In the genomic region with DNA sequence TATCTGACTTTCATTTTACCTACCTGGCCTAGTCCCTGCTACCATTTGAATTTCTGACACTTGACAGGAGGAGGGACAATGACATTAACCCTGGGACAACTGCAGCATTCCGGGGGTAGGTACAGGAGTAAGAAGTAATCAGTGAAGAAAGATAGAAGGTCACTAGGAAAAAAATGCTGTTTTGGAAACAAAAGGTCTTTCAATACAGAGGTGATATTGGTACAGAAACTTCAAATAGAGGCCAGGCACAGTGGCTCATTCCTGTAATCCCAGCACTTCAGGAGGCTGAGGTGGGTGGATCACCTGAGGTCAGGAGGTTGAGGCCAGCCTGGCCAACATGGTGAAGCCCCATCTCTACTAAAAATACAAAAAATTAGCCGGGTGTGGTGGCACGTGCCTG, we compare ENCODE assay signal across 16 cellular contexts.
DNase-seq lines count a peak whose midpoint lies in the region; ATAC-seq, FAIRE-seq and TF ChIP-seq lines count a peak whose summit lies in the region.
"Had no signal": no experiment of that assay in that cellular context is flagged by ENCODE, and none has a peak within 500 bp of the region (broad histone marks: within the 10 kb centered on the region; RNA-seq: fewer than 3 reads in every experiment).

No MANE protein-coding gene starts in this region.

- FAIRE-seq in HepG2 (lab: Jason Lieb, UNC), result no peak
- FAIRE-seq: GM19239, K562 had no signal

- H2AFZ ChIP-seq in HepG2 (ENCODE audit: low read length), result no peak overlapping the region
- H2AFZ ChIP-seq in PC-3 (ENCODE audit: low read length), result no peak overlapping the region
- H2AFZ ChIP-seq in smooth muscle cell (ENCODE audit: low read depth), result no peak overlapping the region

- H3K4me3 ChIP-seq in HepG2 (replicated peaks in 1 of 3; ENCODE audit: insufficient read depth in 1 of 3, low read depth in 2 of 3, low read length in 3 of 3), result no peak overlapping the region
- no peak overlapping the region for H3K4me3 ChIP-seq in right lobe of liver
- no peak overlapping the region for H3K4me3 ChIP-seq in PC-3 (ENCODE audit: low read length)
- no peak overlapping the region for H3K4me3 ChIP-seq in smooth muscle cell
- H3K4me3 ChIP-seq in transverse colon, result no peak overlapping the region
- H3K4me3 ChIP-seq: K562 had no signal

- H3K4me1 ChIP-seq in HepG2 (ENCODE audit: insufficient read depth, low read length), result peaks cover 25% of the 10 kb centered on the region
- H3K4me1 ChIP-seq in right lobe of liver, result peaks cover 0 to 7% (median 0%) of the 10 kb centered on the region in 4 donors
- H3K4me1 ChIP-seq in PC-3 (ENCODE audit: insufficient read depth, low read length), result peaks cover 18% of the 10 kb centered on the region
- no peaks in the 10 kb centered on the region for H3K4me1 ChIP-seq in smooth muscle cell (ENCODE audit: low read depth)
- no peaks in the 10 kb centered on the region for H3K4me1 ChIP-seq in transverse colon
- H3K4me1 ChIP-seq: Caco-2 had no signal

- H3K9ac ChIP-seq in HepG2 (ENCODE audit: insufficient read depth, low read depth, low read length) (no peak overlapping the region), PC-3 (ENCODE audit: low read length) (no peak overlapping the region), smooth muscle cell (ENCODE audit: low read depth) (no peak overlapping the region)

- CTCF ChIA-PET in HepG2 (lab: Yijun Ruan, JAX; ENCODE audit: low intra/inter-chr PET ratio, low total read pairs) (no interaction called here), PC-3 (lab: Charles Lee) (no interaction called here)

- 42% methylated on average over 3 of the region's 3 CpGs for WGBS in HepG2 (ENCODE audit: low lambda C conversion rate)
- WGBS in right lobe of liver (ENCODE audit: insufficient coverage, low coverage, low lambda C conversion rate, missing lambda C conversion rate), result 93% methylated on average over 3 of the region's 3 CpGs
- WGBS in smooth muscle cell (ENCODE audit: low lambda C conversion rate), result 94% methylated on average over 3 of the region's 3 CpGs
- WGBS in transverse colon (ENCODE audit: low coverage in 1 of 2), 2 donors, result 81% methylated on average over 3 of the region's 3 CpGs; no CpG with 5 or more reads in 1 of the 2 donors

- DNase-seq in HepG2 (ENCODE audit: low spot score), result peak; percentile 55
- DNase-seq in right lobe of liver, result no peak
- no peak for DNase-seq in PC-3
- DNase-seq in caudate nucleus (lab: John Stamatoyannopoulos, UW), result no peak
- DNase-seq in smooth muscle cell (lab: John Stamatoyannopoulos, UW; ENCODE audit: unreplicated experiment), result no peak
- DNase-seq in transverse colon, result no peak
- DNase-seq: Caco-2; CD8-positive, alpha-beta memory T cell; DND-41; GF-D8; GOT3; H9 had no signal

- H3F3A ChIP-seq in PC-3 (ENCODE audit: low read length, unreplicated experiment), result no peaks in the 10 kb centered on the region
- H3F3A ChIP-seq in smooth muscle cell (ENCODE audit: low read depth), result no peaks in the 10 kb centered on the region

- no peaks in the 10 kb centered on the region for H4K20me1 ChIP-seq in HepG2 (ENCODE audit: insufficient read depth, low read length)
- H4K20me1 ChIP-seq in PC-3 (ENCODE audit: low read length), result no peaks in the 10 kb centered on the region
- no peaks in the 10 kb centered on the region for H4K20me1 ChIP-seq in smooth muscle cell (ENCODE audit: low read depth)

- TF ChIP-seq CTCF in HepG2 (CRISPR knock-in tag; IDR thresholded peaks at IDR 0.05), result no peak
- TF ChIP-seq CTCF in right lobe of liver (IDR thresholded peaks at IDR 0.05), result no peak
- TF ChIP-seq CTCF in PC-3 (conservative IDR thresholded peaks at IDR 0.05; ENCODE audit: low read depth, low read length), result no peak
- no peak for TF ChIP-seq CTCF in smooth muscle cell (IDR thresholded peaks at IDR 0.05; ENCODE audit: borderline replicate concordance, insufficient read depth, poor library complexity, severe bottlenecking)
- no peak for TF ChIP-seq CTCF in transverse colon (IDR thresholded peaks at IDR 0.05)

- intact Hi-C loops in HepG2 (cut with micrococcal nuclease; ENCODE audit: unreplicated experiment) (no loop called here), right lobe of liver (cut with DNase I) (no loop called here), PC-3 (cut with micrococcal nuclease) (no loop called here), transverse colon (cut with DNase I; ENCODE audit: low total_unique reads) (no loop called here)

- TF ChIP-seq EP300 in HepG2 (IDR thresholded peaks at IDR 0.05; ENCODE audit: low read depth in 2 of 2, low read length in 2 of 2), result no peak
- no peak for TF ChIP-seq EP300 in HepG2 (CRISPR knock-in tag; IDR thresholded peaks at IDR 0.05; ENCODE audit: borderline replicate concordance)
- no peak for TF ChIP-seq EP300 in transverse colon (IDR thresholded peaks at IDR 0.05; ENCODE audit: low read depth)

- TF ChIP-seq RAD21 in HepG2 (CRISPR knock-in tag; IDR thresholded peaks at IDR 0.05), result no peak

- no TSS peak for BruUV-seq in HepG2 (replicated peaks; lab: Mats Ljungman, UMichigan)
- BruUV-seq in PC-3 (replicated peaks; lab: Mats Ljungman, UMichigan), result no TSS peak

- H3K9me3 ChIP-seq in HepG2 (ENCODE audit: low read length) (no peaks in the 10 kb centered on the region), right lobe of liver (no peaks in the 10 kb centered on the region), PC-3 (ENCODE audit: low read length) (no peaks in the 10 kb centered on the region), smooth muscle cell (replicated peaks; ENCODE audit: low read depth) (no peaks in the 10 kb centered on the region), transverse colon (no peaks in the 10 kb centered on the region)
- H3K9me3 ChIP-seq: Caco-2 had no signal

- H3K27me3 ChIP-seq in HepG2 (ENCODE audit: control insufficient read depth in 1 of 2, insufficient read depth in 2 of 2, low read length in 2 of 2), result no peaks in the 10 kb centered on the region
- H3K27me3 ChIP-seq in right lobe of liver, result no peaks in the 10 kb centered on the region
- H3K27me3 ChIP-seq in PC-3 (ENCODE audit: low read length), result no peaks in the 10 kb centered on the region
- H3K27me3 ChIP-seq in smooth muscle cell (ENCODE audit: low read depth), result no peaks in the 10 kb centered on the region
- no peaks in the 10 kb centered on the region for H3K27me3 ChIP-seq in transverse colon

- H3K27ac ChIP-seq in HepG2 (ENCODE audit: extremely low read length, insufficient read depth, low read length), result no peak overlapping the region
- no peak overlapping the region for H3K27ac ChIP-seq in right lobe of liver
- no peak overlapping the region for H3K27ac ChIP-seq in PC-3 (ENCODE audit: low read length)
- peak overlapping the region; percentile 44 for H3K27ac ChIP-seq in caudate nucleus (ENCODE audit: low read depth, low read length)
- H3K27ac ChIP-seq in smooth muscle cell (ENCODE audit: low read depth), result peak overlapping the region; percentile 50
- no peak overlapping the region for H3K27ac ChIP-seq in transverse colon

- in situ Hi-C loops in HepG2 (cut with HindIII; ENCODE audit: extremely low pct_ligation_motif_present, low pct_unique_long_range_greater_than_20kb), result no loop called here
- in situ Hi-C loops in transverse colon (cut with MboI; ENCODE audit: low pct_ligation_motif_present in 1 of 4, low pct_unique_long_range_greater_than_20kb in 1 of 4, low sequenced_read_pairs in 3 of 4), result loop anchor here (10.0 to 25.0 kb wide), 4 partner anchors 109 to 242 kb away; no protein-coding TSS in a partner anchor

- POLR2A ChIA-PET in HepG2 (lab: Yijun Ruan, JAX) (no interaction called here), PC-3 (lab: Charles Lee; ENCODE audit: unreplicated experiment) (no interaction called here)

- ATAC-seq in HepG2 (peak; percentile 30; the same call in 1 of the 3 replicates), right lobe of liver (no peak), PC-3 (no peak), GM21367 (IDR thresholded peaks at IDR 0.05; ENCODE audit: unreplicated experiment) (no peak), HG02981 (IDR thresholded peaks at IDR 0.05; ENCODE audit: unreplicated experiment) (no peak)
- ATAC-seq: K562 had no signal

- TF ChIP-seq POLR2A in HepG2 (IDR thresholded peaks at IDR 0.05; ENCODE audit: insufficient read depth in 1 of 2, low read depth in 2 of 2, low read length in 2 of 2), result no peak
- TF ChIP-seq POLR2A in right lobe of liver (IDR thresholded peaks at IDR 0.05), result no peak
- TF ChIP-seq POLR2A in transverse colon (IDR thresholded peaks at IDR 0.05), result no peak

- H3K36me3 ChIP-seq in HepG2 (replicated peaks in 1 of 2; ENCODE audit: control insufficient read depth in 1 of 2, insufficient read depth in 2 of 2, low read length in 2 of 2), result no peaks in the 10 kb centered on the region
- no peaks in the 10 kb centered on the region for H3K36me3 ChIP-seq in right lobe of liver
- no peaks in the 10 kb centered on the region for H3K36me3 ChIP-seq in PC-3 (ENCODE audit: low read depth, low read length)
- H3K36me3 ChIP-seq in smooth muscle cell (ENCODE audit: low read depth), result no peaks in the 10 kb centered on the region
- H3K36me3 ChIP-seq in transverse colon, result no peaks in the 10 kb centered on the region

- H3K9me2 ChIP-seq in PC-3 (replicated peaks; ENCODE audit: low read length), result no peaks in the 10 kb centered on the region

- H3K4me2 ChIP-seq in HepG2 (ENCODE audit: low read depth, low read length), result no peak overlapping the region
- peak overlapping the region; percentile 9; the same call in 1 of the 2 replicates for H3K4me2 ChIP-seq in PC-3 (ENCODE audit: low read length)
- H3K4me2 ChIP-seq in smooth muscle cell, result peak overlapping the region; percentile 5

- H3K79me2 ChIP-seq in HepG2 (ENCODE audit: insufficient read depth, low read length), result no peaks in the 10 kb centered on the region
- H3K79me2 ChIP-seq in PC-3 (ENCODE audit: low read length), result no peaks in the 10 kb centered on the region
- H3K79me2 ChIP-seq in smooth muscle cell (ENCODE audit: low read depth), result no peaks in the 10 kb centered on the region

TF ChIP-seq in HepG2, 621 proteins besides CTCF, POLR2A, EP300 and RAD21 (continues in another document):
- no peak for TF ChIP-seq SMARCC2 (IDR thresholded peaks at IDR 0.05)
- TF ChIP-seq, protein P1, sequence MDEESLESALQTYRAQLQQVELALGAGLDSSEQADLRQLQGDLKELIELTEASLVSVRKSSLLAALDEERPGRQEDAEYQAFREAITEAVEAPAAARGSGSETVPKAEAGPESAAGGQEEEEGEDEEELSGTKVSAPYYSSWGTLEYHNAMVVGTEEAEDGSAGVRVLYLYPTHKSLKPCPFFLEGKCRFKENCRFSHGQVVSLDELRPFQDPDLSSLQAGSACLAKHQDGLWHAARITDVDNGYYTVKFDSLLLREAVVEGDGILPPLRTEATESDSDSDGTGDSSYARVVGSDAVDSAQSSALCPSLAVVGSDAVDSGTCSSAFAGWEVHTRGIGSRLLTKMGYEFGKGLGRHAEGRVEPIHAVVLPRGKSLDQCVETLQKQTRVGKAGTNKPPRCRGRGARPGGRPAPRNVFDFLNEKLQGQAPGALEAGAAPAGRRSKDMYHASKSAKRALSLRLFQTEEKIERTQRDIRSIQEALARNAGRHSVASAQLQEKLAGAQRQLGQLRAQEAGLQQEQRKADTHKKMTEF (CRISPR knock-in tag; IDR thresholded peaks at IDR 0.05), result no peak

Comparison
In these comparisons a context has a peak if more than half of its experiments do, and no peak if none do; other contexts are left out.
1. H3K27ac ChIP-seq: peak in caudate nucleus (single experiment) and smooth muscle cell (single experiment); none in HepG2 (single experiment), right lobe of liver (0 of 3), PC-3 (single experiment) and transverse colon (0 of 4).